11 cellular contexts compared by ENCODE assay signal in genomic region chr1:86648255-86648654, GRCh38. TPM values are rescaled to one million over a fixed set of nuclear protein-coding genes. Genes with fewer than 3 reads are reported as not detected.
DNase-seq lines count a peak whose midpoint lies in the region; ATAC-seq and TF ChIP-seq lines count a peak whose summit lies in the region.
"Had no signal": no experiment of that assay in that cellular context is flagged by ENCODE, and none has a peak within 500 bp of the region (broad histone marks: within the 10 kb centered on the region; RNA-seq: fewer than 3 reads in every experiment).

No MANE protein-coding gene starts in this region.

- H3K4me3 ChIP-seq in brain microvascular endothelial cell (ENCODE audit: low read depth, low read length) (no peak overlapping the region), heart right ventricle (no peak overlapping the region)

- no peak for ATAC-seq in heart right ventricle
- no peak for ATAC-seq in GM18907 (IDR thresholded peaks at IDR 0.05; ENCODE audit: unreplicated experiment)

- WGBS in heart right ventricle, 2 donors = 88% methylated on average over 4 of the region's 4 CpGs

- intact Hi-C loops in heart right ventricle (cut with DNase I) = no loop called here

- peak; percentile 63 for DNase-seq in DMS53 (lab: John Stamatoyannopoulos, UW)
- peak; percentile 72 for DNase-seq in NCI-H1436 (lab: John Stamatoyannopoulos, UW)
- DNase-seq in brain microvascular endothelial cell = peak; percentile 36
- peak; percentile 32 to 79 for DNase-seq in lung microvascular endothelial cell (ENCODE audit: low read depth in 2 of 2)
- no peak for DNase-seq in mesenteric fat pad (ENCODE audit: low spot score)
- no peak for DNase-seq in heart right ventricle
- DNase-seq in NCI-H524 treated with DMSO at 0.1 percent for 48 hours (lab: John Stamatoyannopoulos, UW) = no peak
- DNase-seq: DMS 273 treated with DMSO at 0.1 percent for 48 hours, NCI-H2171 treated with DMSO at 0.1 percent for 48 hours, T1000 had no signal

- TF ChIP-seq CTCF in brain microvascular endothelial cell (IDR thresholded peaks at IDR 0.05; ENCODE audit: low read depth, low read length, missing control alignments) (no peak), heart right ventricle (IDR thresholded peaks at IDR 0.05) (no peak)

- no peaks in the 10 kb centered on the region for H3K27me3 ChIP-seq in brain microvascular endothelial cell (replicated peaks)
- H3K27me3 ChIP-seq in heart right ventricle = no peaks in the 10 kb centered on the region

- no peaks in the 10 kb centered on the region for H3K4me1 ChIP-seq in heart right ventricle

- H3K36me3 ChIP-seq in brain microvascular endothelial cell (replicated peaks) = no peaks in the 10 kb centered on the region
- H3K36me3 ChIP-seq in heart right ventricle = no peaks in the 10 kb centered on the region

- H3K27ac ChIP-seq in brain microvascular endothelial cell (no peak overlapping the region), heart right ventricle (no peak overlapping the region)

- no peaks in the 10 kb centered on the region for H3K9me3 ChIP-seq in heart right ventricle

- in situ Hi-C loops in brain microvascular endothelial cell (cut with HindIII; ENCODE audit: low pct_ligation_motif_present, low sequenced_read_pairs) = no loop called here

RNA-seq across cellular contexts. Expression of gene SH3GLB1, which starts 56.1 kb away (rescaled TPM):
- 34.2 and 36.9 TPM in 2 replicates for total RNA-seq in lung microvascular endothelial cell
- total RNA-seq in mesenteric fat pad = 228 TPM
- 100 to 1,000 TPM; 101 to 160 (median 126) TPM for total RNA-seq in heart right ventricle
- polyA plus RNA-seq in heart right ventricle = 10 to 100 TPM; 20.4 to 53.7 TPM

Comparison
In these comparisons a context has a peak if more than half of its experiments do, and no peak if none do; other contexts are left out.
1. DNase-seq: peak in DMS53 (single experiment), NCI-H1436 (single experiment), brain microvascular endothelial cell (single experiment) and lung microvascular endothelial cell (2 of 2); none in mesenteric fat pad (single experiment), heart right ventricle (0 of 2) and NCI-H524 treated with DMSO at 0.1 percent for 48 hours (single experiment).